ENCODE assay signal across 8 cellular contexts in genomic region chr6:148747145-148747492, GRCh38. TPM values are rescaled to one million over a fixed set of nuclear protein-coding genes. Genes with fewer than 3 reads are reported as not detected.
DNase-seq lines count a peak whose midpoint lies in the region; TF ChIP-seq lines count a peak whose summit lies in the region.

No MANE protein-coding gene starts in this region.

- DNase-seq in GM13977 (ENCODE audit: low spot score) (peak; percentile 33), LoVo (ENCODE audit: low spot score) (peak; percentile 32), astrocyte of the hippocampus (ENCODE audit: low read depth, low spot score) (peak; percentile 77), sigmoid colon (peak; percentile 83), GF-D8 (lab: John Stamatoyannopoulos, UW) (no peak), NOMO-1 treated with dmso at 0.1 percent for 144 hours (lab: John Stamatoyannopoulos, UW; ENCODE audit: unreplicated experiment) (no peak)

- TF ChIP-seq POLR2A in sigmoid colon (IDR thresholded peaks at IDR 0.05), result no peak

- H3K27me3 ChIP-seq in sigmoid colon, result no peaks in the 10 kb centered on the region

- in situ Hi-C loops in GM13977 (cut with MboI; ENCODE audit: low pct_unique_long_range_greater_than_20kb, low sequenced_read_pairs, unreplicated experiment), result loop anchor here (25.0 kb wide), 1 partner anchor 190 kb away; no protein-coding TSS in a partner anchor

- H3K36me3 ChIP-seq in sigmoid colon, result no peaks in the 10 kb centered on the region

- intact Hi-C loops in sigmoid colon (cut with DNase I), result loop anchor here (2.0 to 5.0 kb wide), 3 partner anchors 135 to 204 kb away; no protein-coding TSS in a partner anchor

- H3K4me1 ChIP-seq in sigmoid colon, result peaks cover 0 to 25% (median 15%) of the 10 kb centered on the region in 4 donors

- TF ChIP-seq CTCF in 22Rv1 (IDR thresholded peaks at IDR 0.05) (no peak), GM13977 (IDR thresholded peaks at IDR 0.05; ENCODE audit: extremely low read depth, insufficient read depth, missing control alignments) (no peak), sigmoid colon (IDR thresholded peaks at IDR 0.05) (no peak)

- WGBS in sigmoid colon, 2 donors, result 0% methylated on average over 45 of the region's 45 CpGs

- H3K4me3 ChIP-seq in iPS-11a (ENCODE audit: low read depth, low read length) (peak overlapping the region; percentile 87), sigmoid colon (peak overlapping the region; percentile 69 to 94 (median 92))

- no peak for TF ChIP-seq EP300 in sigmoid colon (IDR thresholded peaks at IDR 0.05)

- H3K9me3 ChIP-seq in sigmoid colon, result no peaks in the 10 kb centered on the region

- H3K27ac ChIP-seq in 22Rv1 (peak overlapping the region; percentile 45), sigmoid colon (peak overlapping the region; percentile 88 to 98 (median 90))

RNA-seq across cellular contexts. Expression of gene UST, which starts 0.3 kb away (rescaled TPM):
- total RNA-seq in sigmoid colon, result 10 to 100 TPM; 21.8 to 35.2 (median 24.5) TPM
- polyA plus RNA-seq in sigmoid colon, result 1 to 10 TPM in 2 of 3 donors, under 1 TPM in 1; 0.46 to 4.2 (median 3.3) TPM

Comparison
In these comparisons a context has a peak if more than half of its experiments do, and no peak if none do; other contexts are left out.
1. DNase-seq: peak in GM13977 (single experiment), LoVo (single experiment), astrocyte of the hippocampus (single experiment) and sigmoid colon (single experiment); none in GF-D8 (single experiment) and NOMO-1 treated with dmso at 0.1 percent for 144 hours (single experiment).